ENCODE assay signal across 18 cellular contexts in the genomic region with DNA sequence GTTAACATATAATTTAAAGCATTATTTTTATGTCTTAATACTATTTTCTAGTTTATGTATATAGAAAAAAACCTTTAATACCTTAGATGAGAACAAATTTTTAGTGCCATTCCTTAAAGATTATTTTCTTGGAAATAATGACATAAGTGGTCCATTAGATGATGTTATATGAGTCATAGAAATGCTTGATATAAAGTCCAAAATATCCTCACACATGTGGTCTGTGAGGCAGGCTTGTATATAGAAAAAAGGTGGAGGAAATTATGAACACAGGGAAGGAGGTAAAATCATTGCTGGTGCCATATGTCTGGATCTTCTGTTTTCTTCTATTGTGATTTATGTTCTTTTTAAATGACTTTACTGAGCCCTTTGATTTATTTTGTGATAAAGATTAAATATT.
"Had no signal": no experiment of that assay in that cellular context is flagged by ENCODE, and none has a peak within 500 bp of the region (broad histone marks: within the 10 kb centered on the region; RNA-seq: fewer than 3 reads in every experiment).

No MANE protein-coding gene starts in this region.

- H3K4me1 ChIP-seq: sigmoid colon, thyroid gland had no signal

- H3K27ac ChIP-seq: thyroid gland had no signal

- H3K9me3 ChIP-seq: gastroesophageal sphincter, heart right ventricle, sigmoid colon, thyroid gland had no signal

- DNase-seq: activated B cell treated with CpG ODN at 0.5 μM for 24 hours; activated CD4-positive, alpha-beta T cell treated with anti-CD3 and anti-CD28 coated beads for 48 hours; activated CD8-positive, alpha-beta T cell treated with anti-CD3 and anti-CD28 coated beads for 36 hours; activated gamma-delta T cell; activated T-cell treated with anti-CD3 and anti-CD28 coated beads, Interleukin-2, amount 50 U/mL, for 72 hours; cortex of kidney; effector CD8-positive, alpha-beta T cell; heart right ventricle; left colon; midbrain; sigmoid colon; stimulated activated CD4-positive, alpha-beta T cell treated with anti-CD3 and anti-CD28 coated beads, Interleukin-2, amount 100 ng/mL, for 48 hours; thyroid gland had no signal

- H3K4me3 Mint-ChIP-seq: activated B cell treated with CpG ODN at 0.5 μM for 24 hours; activated CD8-positive, alpha-beta T cell treated with anti-CD3 and anti-CD28 coated beads for 36 hours; activated T-cell treated with anti-CD3 and anti-CD28 coated beads, Interleukin-2, amount 50 U/mL, for 72 hours; brain; central memory CD8-positive, alpha-beta T cell; stimulated activated memory B cell treated with anti-CD40 and anti-IgM and Interleukin-4, amounts not matched to agents 10 μg/mL and 1 μg/mL and 100 μg/mL, for 72 hours had no signal

- H3K27me3 ChIP-seq: gastroesophageal sphincter, heart right ventricle, sigmoid colon, thyroid gland had no signal

- H3K4me1 Mint-ChIP-seq: central memory CD8-positive, alpha-beta T cell had no signal

- H3K36me3 ChIP-seq: gastroesophageal sphincter, heart right ventricle, sigmoid colon, thyroid gland had no signal

- H3K9me3 Mint-ChIP-seq: activated B cell treated with CpG ODN at 0.5 μM for 24 hours; activated CD8-positive, alpha-beta T cell treated with anti-CD3 and anti-CD28 coated beads for 36 hours; central memory CD8-positive, alpha-beta T cell had no signal

- ATAC-seq: activated CD8-positive, alpha-beta T cell treated with anti-CD3 and anti-CD28 coated beads for 36 hours; activated naive CD4-positive, alpha-beta T cell treated with anti-CD3 and anti-CD28 coated beads, Interleukin-2, amount 50 U/mL, for 72 hours; activated T-cell treated with anti-CD3 and anti-CD28 coated beads, Interleukin-2, amount 50 U/mL, for 72 hours; gastroesophageal sphincter; left colon; stimulated activated memory B cell treated with anti-CD40 and anti-IgM and Interleukin-4, amounts not matched to agents 10 μg/mL and 1 μg/mL and 100 μg/mL, for 72 hours had no signal

- H3K36me3 Mint-ChIP-seq: activated naive CD4-positive, alpha-beta T cell treated with anti-CD3 and anti-CD28 coated beads, Interleukin-2, amount 50 U/mL, for 72 hours; brain; stimulated activated memory B cell treated with anti-CD40 and anti-IgM and Interleukin-4, amounts not matched to agents 10 μg/mL and 1 μg/mL and 100 μg/mL, for 72 hours had no signal

- H3K27ac Mint-ChIP-seq: activated CD8-positive, alpha-beta T cell treated with anti-CD3 and anti-CD28 coated beads for 36 hours; activated naive CD4-positive, alpha-beta T cell treated with anti-CD3 and anti-CD28 coated beads, Interleukin-2, amount 50 U/mL, for 72 hours; activated T-cell treated with anti-CD3 and anti-CD28 coated beads, Interleukin-2, amount 50 U/mL, for 72 hours; stimulated activated memory B cell treated with anti-CD40 and anti-IgM and Interleukin-4, amounts not matched to agents 10 μg/mL and 1 μg/mL and 100 μg/mL, for 72 hours had no signal

- H3K27me3 Mint-ChIP-seq: activated B cell treated with CpG ODN at 0.5 μM for 24 hours; brain; stimulated activated memory B cell treated with anti-CD40 and anti-IgM and Interleukin-4, amounts not matched to agents 10 μg/mL and 1 μg/mL and 100 μg/mL, for 72 hours had no signal

- H3K4me3 ChIP-seq: gastroesophageal sphincter, heart right ventricle, sigmoid colon, thyroid gland had no signal
